11 cellular contexts compared by ENCODE assay signal in genomic region chr3:11569156-11569741, GRCh38.
A peak's percentile ranks its signal among the peaks of the same experiment; 100 is the strongest.
DNase-seq lines count a peak whose midpoint lies in the region; ATAC-seq and TF ChIP-seq lines count a peak whose summit lies in the region.
"Had no signal": no experiment of that assay in that cellular context is flagged by ENCODE, and none has a peak within 500 bp of the region (broad histone marks: within the 10 kb centered on the region; RNA-seq: fewer than 3 reads in every experiment).

No MANE protein-coding gene starts in this region.

- peaks cover 86% of the 10 kb centered on the region for H3K4me1 ChIP-seq in left ventricle myocardium inferior
- H3K4me1 ChIP-seq in endodermal cell (ENCODE audit: control insufficient read depth, insufficient read depth, low read length) = no peaks in the 10 kb centered on the region
- H3K4me1 ChIP-seq in aorta (ENCODE audit: control insufficient read depth in 1 of 2, insufficient read depth in 2 of 2, low read length in 2 of 2) = peaks cover 0 to 2% of the 10 kb centered on the region in 2 donors
- H3K4me1 ChIP-seq in A673 (ENCODE audit: insufficient read depth, low read length, poor library complexity, severe bottlenecking) = no peaks in the 10 kb centered on the region

- no peak for ATAC-seq in left ventricle myocardium superior
- ATAC-seq in aorta (ENCODE audit: low FRiP score) = no peak
- ATAC-seq in HG03135 (IDR thresholded peaks at IDR 0.05; ENCODE audit: unreplicated experiment) = no peak

- no peaks in the 10 kb centered on the region for H3K9me3 ChIP-seq in left ventricle myocardium inferior (replicated peaks)
- no peaks in the 10 kb centered on the region for H3K9me3 ChIP-seq in endodermal cell (ENCODE audit: control insufficient read depth, low read length)
- H3K9me3 ChIP-seq in aorta (ENCODE audit: control insufficient read depth, low read length) = no peaks in the 10 kb centered on the region
- H3K9me3 ChIP-seq in A673 (ENCODE audit: low read depth, low read length, poor library complexity, severe bottlenecking) = no peaks in the 10 kb centered on the region

- TF ChIP-seq CTCF in left ventricle myocardium inferior (IDR thresholded peaks at IDR 0.05; ENCODE audit: borderline replicate concordance) (no peak), endodermal cell (conservative IDR thresholded peaks at IDR 0.05) (no peak), osteocyte (IDR thresholded peaks at IDR 0.05) (no peak), A673 (conservative IDR thresholded peaks at IDR 0.05; ENCODE audit: low read depth, low read length) (no peak)

- peak overlapping the region; percentile 84 for H3K27ac ChIP-seq in left ventricle myocardium inferior (replicated peaks)
- no peak overlapping the region for H3K27ac ChIP-seq in endodermal cell (ENCODE audit: low read depth, low read length)
- H3K27ac ChIP-seq in aorta (ENCODE audit: low read depth in 1 of 2, low read length in 2 of 2) = peak overlapping the region; percentile 90 to 98
- H3K27ac ChIP-seq in A673 (ENCODE audit: low read depth, low read length, poor library complexity, severe bottlenecking) = no peak overlapping the region

- CTCF ChIA-PET in A673 (lab: Charles Lee) = no interaction called here

- H3K9me3 Mint-ChIP-seq in endodermal cell = no peaks in the 10 kb centered on the region
- no peaks in the 10 kb centered on the region for H3K9me3 Mint-ChIP-seq in osteocyte (ENCODE audit: unreplicated experiment)

- H3K27me3 ChIP-seq in left ventricle myocardium inferior (ENCODE audit: low read depth) = no peaks in the 10 kb centered on the region
- no peaks in the 10 kb centered on the region for H3K27me3 ChIP-seq in endodermal cell (ENCODE audit: control insufficient read depth, insufficient read depth, low read length, poor library complexity, severe bottlenecking)
- no peaks in the 10 kb centered on the region for H3K27me3 ChIP-seq in aorta (ENCODE audit: control insufficient read depth in 1 of 2, insufficient read depth in 2 of 2, low read length in 1 of 2)
- no peaks in the 10 kb centered on the region for H3K27me3 ChIP-seq in A673 (replicated peaks; ENCODE audit: insufficient read depth, low read depth, low read length, poor library complexity)

- no TSS peak for BruUV-seq in A673 (replicated peaks; lab: Mats Ljungman, UMichigan)

- H3K4me3 ChIP-seq in left ventricle myocardium inferior (peak overlapping the region; percentile 46), endodermal cell (ENCODE audit: low read length) (no peak overlapping the region), aorta (ENCODE audit: low read length in 2 of 2) (no peak overlapping the region), A673 (ENCODE audit: low read depth, low read length, poor library complexity, severe bottlenecking) (no peak overlapping the region)

- H3K36me3 ChIP-seq in left ventricle myocardium inferior (peaks cover 9% of the 10 kb centered on the region), endodermal cell (ENCODE audit: control insufficient read depth, insufficient read depth, low read length) (peaks cover 11% of the 10 kb centered on the region), aorta (ENCODE audit: control insufficient read depth in 1 of 2, insufficient read depth in 2 of 2, low read length in 1 of 2) (no peaks in the 10 kb centered on the region), A673 (ENCODE audit: insufficient read depth, low read length, poor library complexity, severe bottlenecking) (peaks cover 3% of the 10 kb centered on the region)

- DNase-seq in left ventricle myocardium inferior = no peak
- DNase-seq in left ventricle myocardium superior = no peak
- no peak for DNase-seq in endodermal cell
- no peak for DNase-seq in osteocyte (ENCODE audit: extremely low spot score, unreplicated experiment)
- peak in 1 of 2 donors; percentile 69 for DNase-seq in aorta
- no peak for DNase-seq in activated gamma-delta T cell (lab: John Stamatoyannopoulos, UW)
- no peak for DNase-seq in A673 (ENCODE audit: low spot score)
- DNase-seq: activated CD4-positive, CD25-positive, alpha-beta regulatory T cell; activated gamma-delta T cell treated with Interleukin-2 at 50 U/mL for 16 hours; NCI-H1048 had no signal

- POLR2A ChIA-PET in A673 (lab: Charles Lee; ENCODE audit: low non-redundant PET) = no interaction called here

- peaks cover 25% of the 10 kb centered on the region for H3K36me3 Mint-ChIP-seq in endodermal cell (ENCODE audit: low read depth)
- peaks cover 26% of the 10 kb centered on the region for H3K36me3 Mint-ChIP-seq in osteocyte (ENCODE audit: unreplicated experiment)

- WGBS in endodermal cell (ENCODE audit: insufficient coverage in 1 of 2, insufficient read length in 1 of 2), 2 experiments = 88 to 94% methylated on average over 9 to 13 of the region's 13 CpGs
- WGBS in aorta, 2 donors = 74 to 77% methylated on average over 13 of the region's 13 CpGs

- peak overlapping the region; percentile 52 for H3K27ac Mint-ChIP-seq in endodermal cell
- peak overlapping the region; percentile 99 for H3K27ac Mint-ChIP-seq in osteocyte (ENCODE audit: unreplicated experiment)

- no peak overlapping the region for H3K4me3 Mint-ChIP-seq in endodermal cell
- H3K4me3 Mint-ChIP-seq in osteocyte (ENCODE audit: unreplicated experiment) = peak overlapping the region; percentile 78

- H3K27me3 Mint-ChIP-seq in endodermal cell (ENCODE audit: insufficient read depth) = no peaks in the 10 kb centered on the region
- no peaks in the 10 kb centered on the region for H3K27me3 Mint-ChIP-seq in osteocyte (ENCODE audit: unreplicated experiment)

- intact Hi-C loops in left ventricle myocardium inferior (cut with micrococcal nuclease) (no loop called here), left ventricle myocardium superior (cut with micrococcal nuclease) (no loop called here), aorta (cut with DNase I) (loop anchor here (2.0 to 5.0 kb wide), 5 partner anchors 33 to 102 kb away; partner anchors contain the start of gene VGLL4 (in 2 of the 2)), A673 (cut with micrococcal nuclease; ENCODE audit: unreplicated experiment) (no loop called here)

- no peak overlapping the region for H3K9ac ChIP-seq in endodermal cell (ENCODE audit: extremely low read depth, low read length, poor library complexity, severe bottlenecking)

- no peaks in the 10 kb centered on the region for H3K4me1 Mint-ChIP-seq in endodermal cell
- H3K4me1 Mint-ChIP-seq in osteocyte (ENCODE audit: unreplicated experiment) = peaks cover 66% of the 10 kb centered on the region

Comparison
In these comparisons a context has a peak if more than half of its experiments do, and no peak if none do; other contexts are left out.
1. H3K27ac ChIP-seq: peak in left ventricle myocardium inferior (single experiment) and aorta (2 of 2); none in endodermal cell (single experiment) and A673 (single experiment).
2. intact Hi-C loops: an anchor here in aorta (2.0 to 5.0 kb wide); none called in left ventricle myocardium inferior, left ventricle myocardium superior and A673.